8 cellular contexts compared by ENCODE assay signal in the genomic region with DNA sequence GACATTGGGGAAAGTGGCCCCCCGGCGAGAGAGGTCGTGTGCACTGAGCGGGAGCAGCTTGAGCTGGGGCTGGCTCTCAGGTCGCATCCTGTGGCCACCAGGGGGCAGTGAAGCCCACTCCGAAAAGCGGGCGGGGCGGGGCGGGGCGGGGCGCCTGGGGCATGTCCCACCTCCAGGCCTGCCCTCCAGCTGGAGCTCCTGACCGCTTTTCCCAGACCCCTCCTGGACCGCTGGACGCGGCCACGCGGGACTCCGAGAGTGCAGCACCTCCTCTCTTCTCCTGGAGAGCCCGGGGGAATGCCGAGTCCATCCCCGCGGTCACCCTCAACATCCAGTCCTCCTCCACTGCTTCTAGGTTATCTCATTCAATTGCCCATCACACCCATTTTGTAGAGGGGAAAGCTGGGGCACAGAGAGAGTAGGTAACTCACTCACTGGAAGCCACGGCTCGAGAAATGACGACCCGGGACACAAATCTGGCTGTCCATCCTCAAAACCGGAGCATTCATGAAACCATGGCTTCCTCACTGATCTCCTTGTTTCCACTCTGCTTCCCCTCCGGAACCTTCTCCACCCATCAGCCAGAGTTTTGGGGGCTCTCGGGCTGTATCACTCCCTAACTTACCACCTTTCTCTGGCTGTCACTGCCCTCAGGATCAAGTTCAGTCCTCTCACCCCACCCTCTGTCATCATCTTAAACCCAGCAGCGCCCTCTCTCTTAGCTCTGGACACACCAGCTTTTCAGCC. TPM values are rescaled to one million over a fixed set of nuclear protein-coding genes. Genes with fewer than 3 reads are reported as not detected.
DNase-seq lines count a peak whose midpoint lies in the region; ATAC-seq, FAIRE-seq and TF ChIP-seq lines count a peak whose summit lies in the region.

No MANE protein-coding gene starts in this region.

- peak overlapping the region; percentile 22 for H3K9ac ChIP-seq in keratinocyte (ENCODE audit: control insufficient read depth, extremely low read depth, insufficient read depth, low read length)

- H3K4me3 ChIP-seq in keratinocyte (ENCODE audit: control insufficient read depth in 2 of 3, extremely low read depth in 1 of 3, insufficient read depth in 2 of 3, low read depth in 1 of 3, low read length in 3 of 3), result peak overlapping the region in 1 of 3 experiments; percentile 36

- dilution Hi-C loops in keratinocyte (cut with MboI; ENCODE audit: extremely low pct_ligation_motif_present, low sequenced_read_pairs), result no loop called here

- DNase-seq in GM12892 (ENCODE audit: insufficient read length) (peak; percentile 83), NCI-H2107 treated with DMSO at 0.1 percent for 48 hours (lab: John Stamatoyannopoulos, UW; ENCODE audit: unreplicated experiment) (peak; percentile 35), keratinocyte (ENCODE audit: low read depth, low spot score) (no peak), OCI-M2 (lab: John Stamatoyannopoulos, UW; ENCODE audit: unreplicated experiment) (no peak)
- DNase-seq in activated CD4-positive, CD25-positive, alpha-beta regulatory T cell (lab: John Stamatoyannopoulos, UW), result peak; percentile 69 to 74 (median 71)
- DNase-seq in central memory CD4-positive, alpha-beta T cell, result peak; percentile 67
- DNase-seq in stimulated activated CD4-positive, alpha-beta T cell treated with anti-CD3 and anti-CD28 coated beads, Interleukin-12 subunit alpha, Interleukin-12 subunit beta, amount 100 ng/mL, for 48 hours (ENCODE audit: low read depth in 2 of 3, low spot score in 1 of 3), result peak; percentile 58 to 77 (median 73)

- H4K20me1 ChIP-seq in keratinocyte (ENCODE audit: control insufficient read depth, extremely low read depth, insufficient read depth, low read length), result no peaks in the 10 kb centered on the region

- H2AFZ ChIP-seq in keratinocyte (ENCODE audit: control insufficient read depth, low read length), result peak overlapping the region; percentile 51

- peaks cover 24 to 26% of the 10 kb centered on the region in 2 experiments for H3K36me3 ChIP-seq in keratinocyte (ENCODE audit: control insufficient read depth in 2 of 2, extremely low read depth in 1 of 2, insufficient read depth in 2 of 2, low read length in 2 of 2)

- TF ChIP-seq CTCF in keratinocyte (optimal IDR thresholded peaks at IDR 0.05 in 1 of 3, IDR thresholded peaks at IDR 0.05 in 1 of 3, conservative IDR thresholded peaks at IDR 0.05 in 1 of 3; ENCODE audit: extremely low read depth in 1 of 3, insufficient read depth in 2 of 3, low read length in 3 of 3), result peak; percentile 41 to 83 (median 80)

- H3K27ac ChIP-seq in keratinocyte (ENCODE audit: control insufficient read depth, insufficient read depth, low read length), result peak overlapping the region; percentile 43

- H3K79me2 ChIP-seq in keratinocyte (ENCODE audit: control insufficient read depth, insufficient read depth, low read length), result peaks cover 9% of the 10 kb centered on the region

- no peaks in the 10 kb centered on the region for H3K27me3 ChIP-seq in keratinocyte (ENCODE audit: control insufficient read depth, extremely low read depth, insufficient read depth, low read length)

- H3K9me1 ChIP-seq in keratinocyte (ENCODE audit: control insufficient read depth, extremely low read depth, insufficient read depth, low read length), result no peaks in the 10 kb centered on the region

- peaks cover 11% of the 10 kb centered on the region for H3K4me1 ChIP-seq in keratinocyte (ENCODE audit: control insufficient read depth, extremely low read depth, insufficient read depth, low read length)

- FAIRE-seq in GM12892 (lab: Jason Lieb, UNC), result peak; percentile 73
- no peak for FAIRE-seq in keratinocyte (lab: Jason Lieb, UNC)

- TF ChIP-seq POLR2A in GM12892 (IDR thresholded peaks at IDR 0.05; ENCODE audit: low read depth, low read length), result peak; percentile 26; the same call in 1 of the 2 replicates

- H3K4me2 ChIP-seq in keratinocyte (ENCODE audit: control insufficient read depth, extremely low read depth, insufficient read depth, low read depth, low read length), result peak overlapping the region; percentile 65

- H3K9me3 ChIP-seq in keratinocyte (ENCODE audit: control insufficient read depth, low read depth, low read length), result no peaks in the 10 kb centered on the region

- peak; percentile 63 for ATAC-seq in HG02870 (IDR thresholded peaks at IDR 0.05; ENCODE audit: unreplicated experiment)

RNA-seq across cellular contexts. Expression of gene COX4I2, which starts 24.1 kb away (rescaled TPM):
- polyA plus RNA-seq in GM12892 (2012; ENCODE audit: missing spikeins), result not detected
- polyA plus RNA-seq in keratinocyte, result not detected in 3 replicates
- not detected for polyA plus RNA-seq in keratinocyte (2011; ENCODE audit: low read depth)
- polyA plus RNA-seq in keratinocyte (2011; cell fraction: cytosol; rRNA removed), result not detected in 2 replicates
- polyA plus RNA-seq in keratinocyte (2011; cell fraction: nucleus; rRNA removed), result not detected in 2 replicates
- polyA plus RNA-seq in keratinocyte (2012; ENCODE audit: low replicate concordance), result not detected in 2 replicates
- polyA minus RNA-seq in keratinocyte, result not detected in 3 replicates
- polyA minus RNA-seq in keratinocyte (2011; cell fraction: cytosol; rRNA and poly(A)+ RNA removed), result not detected
- not detected in 2 replicates for polyA minus RNA-seq in keratinocyte (2011; cell fraction: nucleus; rRNA and poly(A)+ RNA removed)

RNA-seq across cellular contexts. Expression of gene ID1, which starts 56.7 kb away (rescaled TPM):
- polyA plus RNA-seq in GM12892 (2012; ENCODE audit: missing spikeins), result not detected
- polyA plus RNA-seq in keratinocyte, result 24.4 to 40.8 TPM (median 33.0 TPM) in 3 replicates
- polyA plus RNA-seq in keratinocyte (2011; ENCODE audit: low read depth), result 34.7 TPM
- 10.6 and 31.2 TPM in 2 replicates for polyA plus RNA-seq in keratinocyte (2011; cell fraction: cytosol; rRNA removed)
- 42.7 and 42.9 TPM in 2 replicates for polyA plus RNA-seq in keratinocyte (2011; cell fraction: nucleus; rRNA removed)
- polyA plus RNA-seq in keratinocyte (2012; ENCODE audit: low replicate concordance), result 28.1 and 65.4 TPM in 2 replicates
- polyA minus RNA-seq in keratinocyte, result 8.9 to 12.6 TPM (median 9.4 TPM) in 3 replicates
- polyA minus RNA-seq in keratinocyte (2011; cell fraction: cytosol; rRNA and poly(A)+ RNA removed), result 68.7 TPM
- polyA minus RNA-seq in keratinocyte (2011; cell fraction: nucleus; rRNA and poly(A)+ RNA removed), result 23.6 and 35.0 TPM in 2 replicates

Comparison
In these comparisons a context has a peak if more than half of its experiments do, and no peak if none do; other contexts are left out.
1. DNase-seq: peak in GM12892 (single experiment), NCI-H2107 treated with DMSO at 0.1 percent for 48 hours (single experiment), activated CD4-positive, CD25-positive, alpha-beta regulatory T cell (4 of 4), central memory CD4-positive, alpha-beta T cell (single experiment) and stimulated activated CD4-positive, alpha-beta T cell treated with anti-CD3 and anti-CD28 coated beads, Interleukin-12 subunit alpha, Interleukin-12 subunit beta, amount 100 ng/mL, for 48 hours (3 of 3); none in keratinocyte (single experiment) and OCI-M2 (single experiment).